In genomic region chr3:191721983-191722382, GRCh38 we compare ENCODE assay signal across 1 cellular context.
TF ChIP-seq lines count a peak whose summit lies in the region.

No MANE protein-coding gene starts in this region.

TF ChIP-seq in HCT116, 20 proteins besides CTCF, POLR2A, EP300 and RAD21 (continued from another document):
- TF ChIP-seq REST (IDR thresholded peaks at IDR 0.05; ENCODE audit: low read depth) (no peak), EZH2 (IDR thresholded peaks at IDR 0.05) (no peak), TCF7L2 (IDR thresholded peaks at IDR 0.05; ENCODE audit: borderline replicate concordance, extremely low read depth, insufficient read depth, insufficient read length) (no peak), ZBTB33 (IDR thresholded peaks at IDR 0.05; ENCODE audit: extremely low read depth, insufficient replicate concordance, low read length) (no peak), POLR2AphosphoS5 (IDR thresholded peaks at IDR 0.05; ENCODE audit: low read depth, low read length) (no peak), CEBPB (IDR thresholded peaks at IDR 0.05; ENCODE audit: low read depth) (no peak), YY1 (IDR thresholded peaks at IDR 0.05; ENCODE audit: extremely low read depth, insufficient replicate concordance, low read depth, low read length) (no peak), ZNF274 (IDR thresholded peaks at IDR 0.05; ENCODE audit: low read depth, low read length) (no peak), SIN3A (IDR thresholded peaks at IDR 0.05; ENCODE audit: low read depth) (no peak), ZFX (IDR thresholded peaks at IDR 0.05) (no peak), CBX3 (IDR thresholded peaks at IDR 0.05; ENCODE audit: low read depth) (no peak), MAX (IDR thresholded peaks at IDR 0.05) (no peak), FOSL1 (IDR thresholded peaks at IDR 0.05; ENCODE audit: low read depth) (no peak), SP1 (IDR thresholded peaks at IDR 0.05; ENCODE audit: low read depth) (no peak), EGR1 (IDR thresholded peaks at IDR 0.05; ENCODE audit: low read depth) (no peak), JUND (IDR thresholded peaks at IDR 0.05) (no peak), EZH2phosphoT487 (IDR thresholded peaks at IDR 0.05; ENCODE audit: borderline replicate concordance) (no peak), SRF (IDR thresholded peaks at IDR 0.05; ENCODE audit: low read depth) (no peak)
